27 cellular contexts compared by ENCODE assay signal in the genomic region with DNA sequence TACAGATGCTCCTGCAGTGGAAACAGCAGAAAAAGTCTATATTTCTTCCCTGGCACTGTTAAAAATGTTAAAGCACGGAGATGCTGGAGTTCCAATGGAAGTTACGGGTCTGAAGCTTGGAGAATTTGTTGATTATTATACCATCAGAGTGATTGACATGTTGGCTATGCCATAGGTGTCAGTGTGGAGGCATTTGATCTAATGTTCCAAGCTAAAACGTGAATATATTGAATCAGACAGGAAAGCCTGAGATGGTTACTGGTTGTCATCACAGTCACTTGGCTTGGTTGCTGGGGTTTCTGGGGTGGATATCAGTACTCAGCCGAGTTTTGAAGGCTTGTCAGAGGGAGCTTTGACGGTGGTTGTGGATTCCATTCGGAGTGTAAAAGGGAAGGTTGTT.
DNase-seq lines count a peak whose midpoint lies in the region; ATAC-seq and TF ChIP-seq lines count a peak whose summit lies in the region.
"Had no signal": no experiment of that assay in that cellular context is flagged by ENCODE, and none has a peak within 500 bp of the region (broad histone marks: within the 10 kb centered on the region; RNA-seq: fewer than 3 reads in every experiment).

No MANE protein-coding gene starts in this region.

- H3K27me3 ChIP-seq in neural cell (ENCODE audit: insufficient read depth, low read depth, low read length), result no peaks in the 10 kb centered on the region
- H3K27me3 ChIP-seq: BE2C; BLaER1; BLaER1 treated with 17β-estradiol and CSF1 and Interleukin-3, amounts not matched to agents 10 nM and 100 nM had no signal

- intact Hi-C loops in sciatic nerve (cut with DNase I), result no loop called here

- DNase-seq in sciatic nerve (ENCODE audit: low spot score), result no peak
- DNase-seq: 8988T; ACHN; AML-193; BE2C; C1 segment of cervical spinal cord; Caco-2; Calu3; CD4-positive, alpha-beta memory T cell; CD4-positive, alpha-beta T cell; CD4-positive, CD25-positive, alpha-beta regulatory T cell; CD8-positive, alpha-beta memory T cell; CD8-positive, alpha-beta T cell; COR-L47; DMS 273 treated with DMSO at 0.1 percent for 48 hours; DMS153; DMS53; DMS79; DMS79 treated with DMSO at 0.1 percent for 48 hours; DND-41; EL had no signal

- peak overlapping the region; percentile 9 for H3K27ac ChIP-seq in neural cell (ENCODE audit: low read length)
- H3K27ac ChIP-seq: 22Rv1; A549; BLaER1; BLaER1 treated with 17β-estradiol and CSF1 and Interleukin-3, amounts not matched to agents 10 nM and 100 nM; C4-2B had no signal

- peak; percentile 87 for TF ChIP-seq EP300 in neural cell (conservative IDR thresholded peaks at IDR 0.05; ENCODE audit: poor library complexity, severe bottlenecking)

- no peak for ATAC-seq in sciatic nerve
- ATAC-seq: A549; CD8-positive, alpha-beta T cell had no signal

- H4K20me1 ChIP-seq in neural cell (ENCODE audit: insufficient read depth), result no peaks in the 10 kb centered on the region
- H4K20me1 ChIP-seq: BLaER1; BLaER1 treated with 17β-estradiol and CSF1 and Interleukin-3, amounts not matched to agents 10 nM and 100 nM had no signal

- H3F3A ChIP-seq in neural cell (ENCODE audit: insufficient read depth, low read length, poor library complexity, severe bottlenecking), result no peaks in the 10 kb centered on the region

- no peaks in the 10 kb centered on the region for H3K79me2 ChIP-seq in neural cell (replicated peaks; ENCODE audit: insufficient read depth, low read length)

- TF ChIP-seq RAD21 in neural cell (conservative IDR thresholded peaks at IDR 0.05), result no peak

- no peak overlapping the region for H3K9ac ChIP-seq in neural cell (ENCODE audit: low read length)
- H3K9ac ChIP-seq: BLaER1; BLaER1 treated with 17β-estradiol and CSF1 and Interleukin-3, amounts not matched to agents 10 nM and 100 nM had no signal

- H3K4me3 ChIP-seq in neural cell (ENCODE audit: low read length), result no peak overlapping the region
- H3K4me3 ChIP-seq: A549; BLaER1; BLaER1 treated with 17β-estradiol and CSF1 and Interleukin-3, amounts not matched to agents 10 nM and 100 nM had no signal

- H3K9me3 ChIP-seq in neural cell (ENCODE audit: low read length), result no peaks in the 10 kb centered on the region
- H3K9me3 ChIP-seq: BE2C; BLaER1; BLaER1 treated with 17β-estradiol and CSF1 and Interleukin-3, amounts not matched to agents 10 nM and 100 nM; Caco-2 had no signal

- TF ChIP-seq CTCF in neural cell (IDR thresholded peaks at IDR 0.05; ENCODE audit: poor library complexity, severe bottlenecking), result no peak

- no peaks in the 10 kb centered on the region for H3K9me2 ChIP-seq in neural cell (ENCODE audit: insufficient read depth, low read length)

- no peaks in the 10 kb centered on the region for H3K36me3 ChIP-seq in neural cell (ENCODE audit: insufficient read depth, low read length)
- H3K36me3 ChIP-seq: BE2C; BLaER1; BLaER1 treated with 17β-estradiol and CSF1 and Interleukin-3, amounts not matched to agents 10 nM and 100 nM had no signal

- no peak overlapping the region for H2AFZ ChIP-seq in neural cell (ENCODE audit: low read depth, low read length)

- H3K4me2 ChIP-seq in neural cell (ENCODE audit: low read length), result no peak overlapping the region
- H3K4me2 ChIP-seq: A549; BLaER1; BLaER1 treated with 17β-estradiol and CSF1 and Interleukin-3, amounts not matched to agents 10 nM and 100 nM had no signal

TF ChIP-seq in neural cell, 6 proteins besides CTCF, POLR2A, EP300 and RAD21:
- TF ChIP-seq POLR2AphosphoS5 (IDR thresholded peaks at IDR 0.05) (peak; percentile 68), EZH2 (IDR thresholded peaks at IDR 0.05; ENCODE audit: borderline replicate concordance, insufficient read depth, low read length, poor library complexity, severe bottlenecking) (no peak), SMC3 (conservative IDR thresholded peaks at IDR 0.05; ENCODE audit: poor library complexity) (no peak), REST (IDR thresholded peaks at IDR 0.05; ENCODE audit: borderline replicate concordance) (no peak), TAF1 (IDR thresholded peaks at IDR 0.05; ENCODE audit: low read depth) (no peak)
